Comparison of ENCODE assay signal across 15 cellular contexts in the genomic region with DNA sequence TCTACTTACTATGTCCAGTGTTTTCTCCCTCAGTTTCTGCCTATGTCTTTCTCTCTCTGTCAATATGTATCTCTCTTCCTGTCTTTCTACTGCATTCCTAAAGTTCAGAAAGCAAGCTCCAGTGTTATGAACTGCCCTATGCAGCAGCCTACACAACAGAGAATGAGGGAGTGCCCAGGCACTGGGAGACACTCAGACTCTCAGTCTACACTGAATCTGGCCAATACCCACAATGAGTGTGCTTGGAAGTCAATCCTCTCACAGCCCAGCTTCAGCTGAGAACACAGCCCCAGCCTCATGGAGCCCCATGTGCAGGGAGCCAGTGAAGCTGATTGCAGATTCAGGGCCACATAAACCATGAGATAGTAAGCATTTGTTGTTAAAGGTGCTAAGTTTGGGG.
DNase-seq lines count a peak whose midpoint lies in the region; ATAC-seq lines count a peak whose summit lies in the region.
"Had no signal": no experiment of that assay in that cellular context is flagged by ENCODE, and none has a peak within 500 bp of the region (broad histone marks: within the 10 kb centered on the region; RNA-seq: fewer than 3 reads in every experiment).

No MANE protein-coding gene starts in this region.

- H3K4me1 Mint-ChIP-seq in natural killer cell treated with Interleukin-12 subunit alpha and Interleukin-12 subunit beta and Interleukin-15 and Interleukin-18, amount 100 ng/mL, for 72 hours (ENCODE audit: low read depth in 2 of 2), result no peaks in the 10 kb centered on the region
- peaks cover 4% of the 10 kb centered on the region for H3K4me1 Mint-ChIP-seq in stimulated activated memory B cell treated with anti-CD40 and anti-IgM and Interleukin-4, amounts not matched to agents 10 μg/mL and 1 μg/mL and 100 μg/mL, for 72 hours
- H3K4me1 Mint-ChIP-seq: B cell had no signal

- H3K27me3 Mint-ChIP-seq in natural killer cell treated with Interleukin-12 subunit alpha and Interleukin-12 subunit beta and Interleukin-15 and Interleukin-18, amount 100 ng/mL, for 72 hours, result peaks cover 0 to 4% of the 10 kb centered on the region in 2 donors
- H3K27me3 Mint-ChIP-seq in stimulated activated memory B cell treated with anti-CD40 and anti-IgM and Interleukin-4, amounts not matched to agents 10 μg/mL and 1 μg/mL and 100 μg/mL, for 72 hours, result no peaks in the 10 kb centered on the region
- H3K27me3 Mint-ChIP-seq: CD4-positive, alpha-beta T cell had no signal

- ATAC-seq in natural killer cell treated with Interleukin-12 subunit alpha and Interleukin-12 subunit beta and Interleukin-15 and Interleukin-18, amount 100 ng/mL, for 72 hours, result peak; percentile 20 to 48
- ATAC-seq in stimulated activated memory B cell treated with anti-CD40 and anti-IgM and Interleukin-4, amounts not matched to agents 10 μg/mL and 1 μg/mL and 100 μg/mL, for 72 hours, result peak; percentile 58
- ATAC-seq: A549; CD8-positive, alpha-beta T cell had no signal

- DNase-seq in OCI-M1 (lab: John Stamatoyannopoulos, UW) (peak; percentile 56), T-helper 9 cell (no peak), NCI-H2196 treated with DMSO at 0.1 percent for 48 hours (lab: John Stamatoyannopoulos, UW; ENCODE audit: unreplicated experiment) (no peak), HT-29 (ENCODE audit: low spot score) (no peak)
- DNase-seq in natural killer cell treated with Interleukin-12 subunit alpha and Interleukin-12 subunit beta and Interleukin-15 and Interleukin-18, amount 100 ng/mL, for 72 hours (ENCODE audit: low spot score), result no peak
- DNase-seq: AML-193; Caco-2; Calu3; CD4-positive, alpha-beta T cell; CD8-positive, alpha-beta T cell; DMS79 treated with DMSO at 0.1 percent for 48 hours; GF-D8 had no signal

- no peaks in the 10 kb centered on the region for H3K36me3 Mint-ChIP-seq in natural killer cell treated with Interleukin-12 subunit alpha and Interleukin-12 subunit beta and Interleukin-15 and Interleukin-18, amount 100 ng/mL, for 72 hours
- H3K36me3 Mint-ChIP-seq in stimulated activated memory B cell treated with anti-CD40 and anti-IgM and Interleukin-4, amounts not matched to agents 10 μg/mL and 1 μg/mL and 100 μg/mL, for 72 hours, result no peaks in the 10 kb centered on the region
- H3K36me3 Mint-ChIP-seq: CD8-positive, alpha-beta T cell had no signal

- H3K27ac Mint-ChIP-seq in natural killer cell treated with Interleukin-12 subunit alpha and Interleukin-12 subunit beta and Interleukin-15 and Interleukin-18, amount 100 ng/mL, for 72 hours, result no peak overlapping the region
- no peak overlapping the region for H3K27ac Mint-ChIP-seq in stimulated activated memory B cell treated with anti-CD40 and anti-IgM and Interleukin-4, amounts not matched to agents 10 μg/mL and 1 μg/mL and 100 μg/mL, for 72 hours
- H3K27ac Mint-ChIP-seq: B cell; CD4-positive, alpha-beta T cell; CD8-positive, alpha-beta T cell had no signal

- no peak overlapping the region for H3K4me3 Mint-ChIP-seq in natural killer cell treated with Interleukin-12 subunit alpha and Interleukin-12 subunit beta and Interleukin-15 and Interleukin-18, amount 100 ng/mL, for 72 hours
- H3K4me3 Mint-ChIP-seq in stimulated activated memory B cell treated with anti-CD40 and anti-IgM and Interleukin-4, amounts not matched to agents 10 μg/mL and 1 μg/mL and 100 μg/mL, for 72 hours, result no peak overlapping the region
- H3K4me3 Mint-ChIP-seq: B cell; CD4-positive, alpha-beta T cell; CD8-positive, alpha-beta T cell had no signal

- H3K9me3 Mint-ChIP-seq in natural killer cell treated with Interleukin-12 subunit alpha and Interleukin-12 subunit beta and Interleukin-15 and Interleukin-18, amount 100 ng/mL, for 72 hours, result no peaks in the 10 kb centered on the region
- no peaks in the 10 kb centered on the region for H3K9me3 Mint-ChIP-seq in stimulated activated memory B cell treated with anti-CD40 and anti-IgM and Interleukin-4, amounts not matched to agents 10 μg/mL and 1 μg/mL and 100 μg/mL, for 72 hours
- H3K9me3 Mint-ChIP-seq: CD4-positive, alpha-beta T cell; CD8-positive, alpha-beta T cell had no signal
